8 cellular contexts compared by ENCODE assay signal in genomic region chr19:9674669-9675357, GRCh38. TPM values are rescaled to one million over a fixed set of nuclear protein-coding genes. Genes with fewer than 3 reads are reported as not detected.
DNase-seq lines count a peak whose midpoint lies in the region; ATAC-seq, FAIRE-seq and TF ChIP-seq lines count a peak whose summit lies in the region.

ZNF562 (minus strand) TSS chr19:9675100; CDS start chr19:9660744, 14,356 bp downstream.

- ATAC-seq in GM18519 (IDR thresholded peaks at IDR 0.05; ENCODE audit: low FRiP score, unreplicated experiment) (peak; percentile 59), HG03175 (IDR thresholded peaks at IDR 0.05; ENCODE audit: unreplicated experiment) (peak; percentile 92), left lung (peak; percentile 97)

- peak within 1 kb of the TSS; percentile 89 for H3K4me3 Mint-ChIP-seq in activated CD4-positive, alpha-beta T cell treated with anti-CD3 and anti-CD28 coated beads, Interleukin-2, amount 10 ng/mL, durations not matched to agents 7 days and 5 days

- H3K4me1 ChIP-seq in left lung, result peaks cover 0 to 14% of the 10 kb centered on the region in 2 donors

- FAIRE-seq in A204.1 (lab: Jason Lieb, UNC), result peak; percentile 16

- CTCF ChIA-PET in activated CD4-positive, alpha-beta T cell treated with anti-CD3 and anti-CD28 coated beads, Interleukin-2, amount 10 ng/mL, durations not matched to agents 7 days and 5 days (lab: Charles Lee), result interaction anchor here (0.6 kb wide), 2 partner anchors 87 to 1195 kb away, joined by 3 to 4 read pairs; no protein-coding TSS in a partner anchor

- no peaks in the 10 kb centered on the region for H3K27me3 ChIP-seq in left lung

- TF ChIP-seq CTCF in left lung (IDR thresholded peaks at IDR 0.05), result no peak

- H3K9me3 ChIP-seq in left lung, result peaks cover 0 to 38% of the 10 kb centered on the region in 2 donors

- POLR2A ChIA-PET in activated CD4-positive, alpha-beta T cell treated with anti-CD3 and anti-CD28 coated beads, Interleukin-2, amount 10 ng/mL, durations not matched to agents 7 days and 5 days (lab: Charles Lee), result no interaction called here

- H3K4me3 ChIP-seq in left lung, result peak within 1 kb of the TSS; percentile 86 to 92

- H3K36me3 ChIP-seq in left lung, result peaks cover 0 to 33% of the 10 kb centered on the region in 2 donors

- H3K36me3 Mint-ChIP-seq in activated CD4-positive, alpha-beta T cell treated with anti-CD3 and anti-CD28 coated beads, Interleukin-2, amount 10 ng/mL, durations not matched to agents 7 days and 5 days (ENCODE audit: low read depth), result peaks cover 51% of the 10 kb centered on the region

- H3K4me1 Mint-ChIP-seq in activated CD4-positive, alpha-beta T cell treated with anti-CD3 and anti-CD28 coated beads, Interleukin-2, amount 10 ng/mL, durations not matched to agents 7 days and 5 days, result peaks cover 25% of the 10 kb centered on the region

- intact Hi-C loops in left lung (cut with DNase I), result no loop called here

- DNase-seq in NCI-H510A (lab: John Stamatoyannopoulos, UW), result peak; percentile 77
- peak; percentile 80 for DNase-seq in activated CD4-positive, alpha-beta T cell treated with anti-CD3 and anti-CD28 coated beads, Interleukin-2, amount 10 ng/mL, durations not matched to agents 7 days and 5 days
- peak; percentile 89 for DNase-seq in dedifferentiated amniotic fluid mesenchymal stem cell (ENCODE audit: extremely low spot score)
- DNase-seq in left lung, result peak; percentile 91 to 95
- peak; percentile 79 for DNase-seq in stimulated activated CD4-positive, alpha-beta T cell treated with anti-CD3 and anti-CD28 coated beads, Interleukin-4, amount 100 ng/mL, for 1 hour

- H3K9me3 Mint-ChIP-seq in activated CD4-positive, alpha-beta T cell treated with anti-CD3 and anti-CD28 coated beads, Interleukin-2, amount 10 ng/mL, durations not matched to agents 7 days and 5 days, result peaks cover 40% of the 10 kb centered on the region

- peak within 1 kb of the TSS; percentile 91 to 98 for H3K27ac ChIP-seq in left lung

- H3K27ac Mint-ChIP-seq in activated CD4-positive, alpha-beta T cell treated with anti-CD3 and anti-CD28 coated beads, Interleukin-2, amount 10 ng/mL, durations not matched to agents 7 days and 5 days, result peak within 1 kb of the TSS; percentile 98

- H3K27me3 Mint-ChIP-seq in activated CD4-positive, alpha-beta T cell treated with anti-CD3 and anti-CD28 coated beads, Interleukin-2, amount 10 ng/mL, durations not matched to agents 7 days and 5 days, result no peaks in the 10 kb centered on the region

RNA-seq across cellular contexts. Expression of gene ZNF562, which starts in this region (rescaled TPM):
- 10 to 100 TPM; 18.1 to 19.7 TPM for total RNA-seq in activated CD4-positive, alpha-beta T cell treated with anti-CD3 and anti-CD28 coated beads, Interleukin-2, amount 10 ng/mL, durations not matched to agents 7 days and 5 days
- total RNA-seq in left lung, result 10 to 100 TPM; 33.7 to 36.4 TPM

Comparison
In these comparisons a context has a peak if more than half of its experiments do, and no peak if none do; other contexts are left out.
1. Peak in every context shown above with its lines: DNase-seq, ATAC-seq, H3K4me3 ChIP-seq and H3K27ac ChIP-seq.